ENCODE assay signal across 2 cellular contexts in genomic region chr10:77687621-77688020, GRCh38.
TF ChIP-seq lines count a peak whose summit lies in the region.

No MANE protein-coding gene starts in this region.

TF ChIP-seq in GM23338, 12 proteins besides CTCF, POLR2A, EP300 and RAD21:
- TF ChIP-seq CREB1 (CRISPR knock-in tag; IDR thresholded peaks at IDR 0.05; ENCODE audit: low read depth) (no peak), ZNF114 (CRISPR knock-in tag; IDR thresholded peaks at IDR 0.05) (no peak), STAT1 (IDR thresholded peaks at IDR 0.05; ENCODE audit: unreplicated experiment) (no peak), EZH2phosphoT487 (IDR thresholded peaks at IDR 0.05; ENCODE audit: unreplicated experiment) (no peak), ETS1 (IDR thresholded peaks at IDR 0.05) (no peak), POLR2AphosphoS5 (IDR thresholded peaks at IDR 0.05; ENCODE audit: low read depth) (no peak), NANOG (IDR thresholded peaks at IDR 0.05; ENCODE audit: borderline replicate concordance) (no peak), ZNF462 (CRISPR knock-in tag; IDR thresholded peaks at IDR 0.05) (no peak), EZH2 (IDR thresholded peaks at IDR 0.05; ENCODE audit: low read depth, unreplicated experiment) (no peak), ZNF331 (CRISPR knock-in tag; IDR thresholded peaks at IDR 0.05; ENCODE audit: low read depth) (no peak), JUNB (IDR thresholded peaks at IDR 0.05; ENCODE audit: unreplicated experiment) (no peak), REST (IDR thresholded peaks at IDR 0.05; ENCODE audit: unreplicated experiment) (no peak)

TF ChIP-seq in GM12878, 131 proteins besides CTCF, POLR2A, EP300 and RAD21 (continued from another document):
- TF ChIP-seq CEBPB (IDR thresholded peaks at IDR 0.05; ENCODE audit: borderline replicate concordance in 1 of 2, low read depth in 2 of 2, low read length in 2 of 2) = no peak
- no peak for TF ChIP-seq IRF5 (IDR thresholded peaks at IDR 0.05; ENCODE audit: borderline replicate concordance)
- no peak for TF ChIP-seq HDGF (IDR thresholded peaks at IDR 0.05)
- TF ChIP-seq SMARCA5 (IDR thresholded peaks at IDR 0.05) = no peak
- no peak for TF ChIP-seq ZNF274 (IDR thresholded peaks at IDR 0.05; ENCODE audit: insufficient read depth, insufficient read length)
- TF ChIP-seq MYC (IDR thresholded peaks at IDR 0.05; ENCODE audit: insufficient read depth, insufficient read length, insufficient replicate concordance, low read length, severe bottlenecking) = no peak
- no peak for TF ChIP-seq CUX1 (IDR thresholded peaks at IDR 0.05; ENCODE audit: insufficient replicate concordance, low read depth, low read length)
- no peak for TF ChIP-seq HDAC2 (IDR thresholded peaks at IDR 0.05)
- TF ChIP-seq PBX3 (IDR thresholded peaks at IDR 0.05; ENCODE audit: insufficient replicate concordance, low read depth, low read length) = no peak
- no peak for TF ChIP-seq HDAC6 (IDR thresholded peaks at IDR 0.05; ENCODE audit: unreplicated experiment)
